ENCODE assay signal across 22 cellular contexts in the genomic region with DNA sequence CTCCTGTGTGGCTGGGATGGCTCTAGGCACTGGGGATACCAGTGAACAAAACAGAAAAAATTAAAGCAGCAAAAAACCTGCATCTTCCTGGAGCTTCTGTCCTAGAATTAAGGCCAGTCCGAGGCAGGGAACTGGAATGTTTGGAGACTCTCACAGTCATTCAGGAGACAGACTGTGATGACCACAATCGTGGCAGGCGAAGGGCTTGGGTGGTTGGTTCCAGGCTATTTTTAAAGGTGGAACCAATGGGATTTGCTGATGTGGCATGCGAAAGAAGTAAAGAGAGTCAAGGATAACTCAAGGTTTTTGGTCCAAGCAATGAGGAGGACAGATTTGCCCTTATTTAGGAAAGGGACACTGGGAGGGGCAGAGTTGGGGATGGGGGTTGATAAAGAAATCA.
"Had no signal": no experiment of that assay in that cellular context is flagged by ENCODE, and none has a peak within 500 bp of the region (broad histone marks: within the 10 kb centered on the region; RNA-seq: fewer than 3 reads in every experiment).

No MANE protein-coding gene starts in this region.

- H3K4me3 ChIP-seq: MG63 had no signal

- H3K27ac ChIP-seq: HL-60 had no signal

- ATAC-seq: Panc1, PC-3 had no signal

- H3K36me3 ChIP-seq: MG63 had no signal

- DNase-seq: KBM-7; MG63; NCI-H1092; NCI-H1105 treated with DMSO at 0.1 percent for 48 hours; NCI-H1417 treated with DMSO at 0.1 percent for 48 hours; NCI-H146; NCI-H1694 treated with DMSO at 0.1 percent for 48 hours; NCI-H1930; NCI-H2081; NCI-H2107; NCI-H226; NCI-H446; NCI-H510A; NCI-H524 treated with DMSO at 0.1 percent for 48 hours; NCI-H69; NCI-H774; NK-92 treated with Interleukin-12 subunit alpha and Interleukin-12 subunit beta, amount 100 ng/mL, for 24 hours; PC-3; SHP77; SK-N-SH had no signal

- H3K9me3 ChIP-seq: MG63, SK-N-SH had no signal
